Comparison of ENCODE assay signal across 1 cellular context in genomic region chr11:134761361-134761760, GRCh38.
TF ChIP-seq lines count a peak whose summit lies in the region.

No MANE protein-coding gene starts in this region.

TF ChIP-seq in GM23338, 12 proteins besides CTCF, POLR2A, EP300 and RAD21 (continued from another document):
- TF ChIP-seq REST (IDR thresholded peaks at IDR 0.05; ENCODE audit: unreplicated experiment): no peak
- TF ChIP-seq EZH2phosphoT487 (IDR thresholded peaks at IDR 0.05; ENCODE audit: unreplicated experiment): no peak
- TF ChIP-seq NANOG (IDR thresholded peaks at IDR 0.05; ENCODE audit: borderline replicate concordance): no peak
- TF ChIP-seq ZNF462 (CRISPR knock-in tag; IDR thresholded peaks at IDR 0.05): no peak
- no peak for TF ChIP-seq CREB1 (CRISPR knock-in tag; IDR thresholded peaks at IDR 0.05; ENCODE audit: low read depth)
TF ChIP-seq in GM23338: peak in this region for 0.
